8 cellular contexts compared by ENCODE assay signal in genomic region chr15:89332446-89332845, GRCh38. TPM values are rescaled to one million over a fixed set of nuclear protein-coding genes. Genes with fewer than 3 reads are reported as not detected.
DNase-seq lines count a peak whose midpoint lies in the region; ATAC-seq and TF ChIP-seq lines count a peak whose summit lies in the region.

No MANE protein-coding gene starts in this region.

- no peak for TF ChIP-seq POLR2A in NB4 (IDR thresholded peaks at IDR 0.05; ENCODE audit: extremely low read depth, insufficient read length)

- H3K27ac Mint-ChIP-seq in activated CD4-positive, alpha-beta T cell treated with anti-CD3 and anti-CD28 coated beads, Interleukin-2, amount 10 ng/mL, durations not matched to agents 24 days and 14 days, result peak overlapping the region; percentile 53

- peak; percentile 52 for TF ChIP-seq CTCF in NB4 (IDR thresholded peaks at IDR 0.05; ENCODE audit: low read depth, low read length)

- H3K36me3 ChIP-seq in skeletal muscle satellite cell (ENCODE audit: insufficient read depth, low read length), result peaks cover 60% of the 10 kb centered on the region

- no peaks in the 10 kb centered on the region for H3K9me3 ChIP-seq in skeletal muscle satellite cell (replicated peaks; ENCODE audit: low read length)

- peak overlapping the region; percentile 98 for H3K4me2 ChIP-seq in skeletal muscle satellite cell (ENCODE audit: low read length)

- peaks cover 4% of the 10 kb centered on the region for H3K27me3 Mint-ChIP-seq in activated CD4-positive, alpha-beta T cell treated with anti-CD3 and anti-CD28 coated beads, Interleukin-2, amount 10 ng/mL, durations not matched to agents 24 days and 14 days

- no peaks in the 10 kb centered on the region for H3K27me3 ChIP-seq in skeletal muscle satellite cell (ENCODE audit: control insufficient read depth, insufficient read depth, low read length)

- H3K9me3 Mint-ChIP-seq in activated CD4-positive, alpha-beta T cell treated with anti-CD3 and anti-CD28 coated beads, Interleukin-2, amount 10 ng/mL, durations not matched to agents 24 days and 14 days, result peaks cover 3% of the 10 kb centered on the region

- H3K4me1 ChIP-seq in skeletal muscle satellite cell (ENCODE audit: control insufficient read depth, insufficient read depth, low read length), result peaks cover 47% of the 10 kb centered on the region

- no peak overlapping the region for H3K27ac ChIP-seq in substantia nigra (ENCODE audit: low read depth, low read length, poor library complexity, severe bottlenecking)

- intact Hi-C loops in activated CD4-positive, alpha-beta T cell treated with anti-CD3 and anti-CD28 coated beads, Interleukin-2, amount 10 ng/mL, durations not matched to agents 24 days and 14 days (cut with micrococcal nuclease), result loop anchor here (5.0 to 10.0 kb wide), 4 partner anchors 125 to 1602 kb away; partner anchors contain the start of genes HAPLN3, HDDC3, TICRR and UNC45A

- no peak for ATAC-seq in HG03354 (IDR thresholded peaks at IDR 0.05; ENCODE audit: poor library complexity, severe bottlenecking, unreplicated experiment)
- no peak for ATAC-seq in GM21576 (IDR thresholded peaks at IDR 0.05; ENCODE audit: unreplicated experiment)

- peaks cover 57% of the 10 kb centered on the region for H3K4me1 Mint-ChIP-seq in activated CD4-positive, alpha-beta T cell treated with anti-CD3 and anti-CD28 coated beads, Interleukin-2, amount 10 ng/mL, durations not matched to agents 24 days and 14 days

- H3K36me3 Mint-ChIP-seq in activated CD4-positive, alpha-beta T cell treated with anti-CD3 and anti-CD28 coated beads, Interleukin-2, amount 10 ng/mL, durations not matched to agents 24 days and 14 days (ENCODE audit: low read depth), result peaks cover 58% of the 10 kb centered on the region

- H3K4me3 Mint-ChIP-seq in activated CD4-positive, alpha-beta T cell treated with anti-CD3 and anti-CD28 coated beads, Interleukin-2, amount 10 ng/mL, durations not matched to agents 24 days and 14 days, result peak overlapping the region; percentile 69

- peak overlapping the region; percentile 55 for H3K4me3 ChIP-seq in NB4 (ENCODE audit: low read depth, low read length)
- H3K4me3 ChIP-seq in skeletal muscle satellite cell (ENCODE audit: low read length), result peak overlapping the region; percentile 52

- H3K9ac ChIP-seq in skeletal muscle satellite cell (ENCODE audit: low read depth, low read length), result peak overlapping the region; percentile 25

- DNase-seq in activated CD4-positive, alpha-beta T cell treated with anti-CD3 and anti-CD28 coated beads, Interleukin-2, amount 10 ng/mL, durations not matched to agents 24 days and 14 days, result no peak
- no peak for DNase-seq in activated CD4-positive, alpha-beta T cell treated with anti-CD3 and anti-CD28 coated beads for 1 hour
- peak; percentile 65 for DNase-seq in NB4 (ENCODE audit: low read depth)
- peak; percentile 62 for DNase-seq in dermis blood vessel endothelial cell
- DNase-seq in substantia nigra (lab: John Stamatoyannopoulos, UW), result no peak

RNA-seq across cellular contexts. Expression of gene POLG, which starts 2.2 kb away (rescaled TPM):
- 124 and 134 TPM in 2 replicates for total RNA-seq in activated CD4-positive, alpha-beta T cell treated with anti-CD3 and anti-CD28 coated beads, Interleukin-2, amount 10 ng/mL, durations not matched to agents 24 days and 14 days
- 112 and 114 TPM in 2 replicates for total RNA-seq in dermis blood vessel endothelial cell
- 71.2 and 77.6 TPM in 2 replicates for total RNA-seq in skeletal muscle satellite cell (2012; rRNA removed)

Comparison
In these comparisons a context has a peak if more than half of its experiments do, and no peak if none do; other contexts are left out.
1. DNase-seq: peak in NB4 (single experiment) and dermis blood vessel endothelial cell (single experiment); none in activated CD4-positive, alpha-beta T cell treated with anti-CD3 and anti-CD28 coated beads, Interleukin-2, amount 10 ng/mL, durations not matched to agents 24 days and 14 days (single experiment), activated CD4-positive, alpha-beta T cell treated with anti-CD3 and anti-CD28 coated beads for 1 hour (single experiment) and substantia nigra (0 of 49).